In genomic region chr14:106006043-106006442, GRCh38 we compare ENCODE assay signal across 8 cellular contexts.
DNase-seq lines count a peak whose midpoint lies in the region; ATAC-seq, FAIRE-seq and TF ChIP-seq lines count a peak whose summit lies in the region.
"Not testable (repeated sequence)": the region's sequence is repeated elsewhere in the genome, so short reads cannot be mapped to it uniquely, and the experiment has no call there.

No MANE protein-coding gene starts in this region.

- H3K36me3 ChIP-seq in lower lobe of right lung: not testable (repeated sequence)

- not testable (repeated sequence) for H3K36me3 Mint-ChIP-seq in CD14-positive monocyte

- not testable (repeated sequence) for H3K4me1 Mint-ChIP-seq in CD14-positive monocyte

- not testable (repeated sequence) for H3K27ac ChIP-seq in lower lobe of right lung

- H3K4me1 ChIP-seq in lower lobe of right lung: not testable (repeated sequence)

- H3K27ac Mint-ChIP-seq in CD14-positive monocyte: not testable (repeated sequence)

- H3K4me3 Mint-ChIP-seq in CD14-positive monocyte: not testable (repeated sequence)

- not testable (repeated sequence) for TF ChIP-seq POLR2A in H54 (IDR thresholded peaks at IDR 0.05; ENCODE audit: low read depth, low read length)

- not testable (repeated sequence) for H3K9me3 Mint-ChIP-seq in CD14-positive monocyte

- H3K27me3 ChIP-seq in lower lobe of right lung (ENCODE audit: low read depth): not testable (repeated sequence)

- intact Hi-C loops in CD14-positive monocyte (cut with micrococcal nuclease): loop anchor here (10.0 kb wide), 2 partner anchors 61 to 331 kb away; no protein-coding TSS in a partner anchor
- intact Hi-C loops in lower lobe of right lung (cut with DNase I): not testable (repeated sequence)

- not testable (repeated sequence) for H3K4me3 ChIP-seq in cardiac fibroblast (replicated peaks in 1 of 2; ENCODE audit: low read depth in 2 of 2, low read length in 2 of 2); lower lobe of right lung

- peak; percentile 83 for TF ChIP-seq CTCF in CD14-positive monocyte (IDR thresholded peaks at IDR 0.05)
- peak; percentile 9 for TF ChIP-seq CTCF in cardiac fibroblast (IDR thresholded peaks at IDR 0.05; ENCODE audit: low read depth, low read length)
- TF ChIP-seq CTCF in lower lobe of right lung (IDR thresholded peaks at IDR 0.05): peak; percentile 58

- FAIRE-seq in H54 (lab: Jason Lieb, UNC): not testable (repeated sequence)

- not testable (repeated sequence) for ATAC-seq in lower lobe of right lung

- H3K27me3 Mint-ChIP-seq in CD14-positive monocyte (ENCODE audit: low read depth in 3 of 3): not testable (repeated sequence)

- H3K9me3 ChIP-seq in lower lobe of right lung: not testable (repeated sequence)

- not testable (repeated sequence) for DNase-seq in CD14-positive monocyte (ENCODE audit: low spot score); cardiac fibroblast (ENCODE audit: low read depth in 2 of 2); lower lobe of right lung
- DNase-seq in H54 (ENCODE audit: insufficient read length, low spot score) (peak; percentile 4), NCI-H2171 treated with DMSO at 0.1 percent for 48 hours (lab: John Stamatoyannopoulos, UW) (peak; percentile 35), T-helper 9 cell (peak; percentile 33), activated T-cell treated with anti-CD3 and anti-CD28 coated beads for 4 hours (peak; percentile 48)
- DNase-seq in stimulated activated CD4-positive, alpha-beta T cell treated with anti-CD3 and anti-CD28 coated beads, TNF-alpha, amount 100 ng/mL, for 1 hour (ENCODE audit: low read depth in 3 of 3, low spot score in 1 of 3): peak; percentile 10 to 48 (median 35)

Comparison
In these comparisons a context has a peak if more than half of its experiments do, and no peak if none do; other contexts are left out.
1. CTCF ChIP-seq: peak in every context shown above with its lines; median percentile 83 in CD14-positive monocyte; 58 in lower lobe of right lung; 9 in cardiac fibroblast.